Comparison of ENCODE assay signal across 1 cellular context in the genomic region with DNA sequence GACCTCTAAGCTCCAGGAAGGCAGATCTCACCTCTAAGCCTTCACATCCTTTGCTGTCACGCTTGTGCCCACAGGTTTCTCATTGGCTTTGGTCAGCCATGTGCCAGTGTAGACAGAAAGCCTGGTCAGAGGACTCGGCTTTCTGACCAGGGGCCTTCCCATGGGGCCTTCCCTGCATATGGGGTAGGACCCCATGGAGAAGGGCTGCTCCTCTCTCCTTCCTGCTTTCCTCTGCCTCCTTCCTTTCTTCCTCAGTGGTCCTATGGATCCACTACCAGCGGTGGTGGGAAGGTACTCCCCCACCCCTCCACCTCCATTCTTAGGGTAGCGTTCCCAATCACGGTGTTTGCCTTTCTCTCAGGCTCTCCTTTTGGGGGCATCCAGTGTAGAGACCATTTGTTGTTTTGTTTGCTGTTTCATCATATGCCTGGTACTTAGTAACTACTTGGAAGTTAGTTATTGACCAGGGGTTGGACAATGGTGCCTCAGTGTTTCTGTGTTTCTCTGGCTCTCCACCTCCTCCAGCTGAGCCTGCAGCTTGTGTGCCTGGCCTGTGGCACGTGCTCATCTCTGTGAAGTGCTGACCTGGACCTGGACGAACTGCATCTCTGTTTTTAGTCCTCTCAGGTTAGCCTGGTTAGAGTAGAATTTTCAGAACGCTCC.
TF ChIP-seq lines count a peak whose summit lies in the region.

No MANE protein-coding gene starts in this region.

TF ChIP-seq in HepG2, 621 proteins besides CTCF, POLR2A, EP300 and RAD21 (continued from another document and continues in another):
- TF ChIP-seq, protein P1, sequence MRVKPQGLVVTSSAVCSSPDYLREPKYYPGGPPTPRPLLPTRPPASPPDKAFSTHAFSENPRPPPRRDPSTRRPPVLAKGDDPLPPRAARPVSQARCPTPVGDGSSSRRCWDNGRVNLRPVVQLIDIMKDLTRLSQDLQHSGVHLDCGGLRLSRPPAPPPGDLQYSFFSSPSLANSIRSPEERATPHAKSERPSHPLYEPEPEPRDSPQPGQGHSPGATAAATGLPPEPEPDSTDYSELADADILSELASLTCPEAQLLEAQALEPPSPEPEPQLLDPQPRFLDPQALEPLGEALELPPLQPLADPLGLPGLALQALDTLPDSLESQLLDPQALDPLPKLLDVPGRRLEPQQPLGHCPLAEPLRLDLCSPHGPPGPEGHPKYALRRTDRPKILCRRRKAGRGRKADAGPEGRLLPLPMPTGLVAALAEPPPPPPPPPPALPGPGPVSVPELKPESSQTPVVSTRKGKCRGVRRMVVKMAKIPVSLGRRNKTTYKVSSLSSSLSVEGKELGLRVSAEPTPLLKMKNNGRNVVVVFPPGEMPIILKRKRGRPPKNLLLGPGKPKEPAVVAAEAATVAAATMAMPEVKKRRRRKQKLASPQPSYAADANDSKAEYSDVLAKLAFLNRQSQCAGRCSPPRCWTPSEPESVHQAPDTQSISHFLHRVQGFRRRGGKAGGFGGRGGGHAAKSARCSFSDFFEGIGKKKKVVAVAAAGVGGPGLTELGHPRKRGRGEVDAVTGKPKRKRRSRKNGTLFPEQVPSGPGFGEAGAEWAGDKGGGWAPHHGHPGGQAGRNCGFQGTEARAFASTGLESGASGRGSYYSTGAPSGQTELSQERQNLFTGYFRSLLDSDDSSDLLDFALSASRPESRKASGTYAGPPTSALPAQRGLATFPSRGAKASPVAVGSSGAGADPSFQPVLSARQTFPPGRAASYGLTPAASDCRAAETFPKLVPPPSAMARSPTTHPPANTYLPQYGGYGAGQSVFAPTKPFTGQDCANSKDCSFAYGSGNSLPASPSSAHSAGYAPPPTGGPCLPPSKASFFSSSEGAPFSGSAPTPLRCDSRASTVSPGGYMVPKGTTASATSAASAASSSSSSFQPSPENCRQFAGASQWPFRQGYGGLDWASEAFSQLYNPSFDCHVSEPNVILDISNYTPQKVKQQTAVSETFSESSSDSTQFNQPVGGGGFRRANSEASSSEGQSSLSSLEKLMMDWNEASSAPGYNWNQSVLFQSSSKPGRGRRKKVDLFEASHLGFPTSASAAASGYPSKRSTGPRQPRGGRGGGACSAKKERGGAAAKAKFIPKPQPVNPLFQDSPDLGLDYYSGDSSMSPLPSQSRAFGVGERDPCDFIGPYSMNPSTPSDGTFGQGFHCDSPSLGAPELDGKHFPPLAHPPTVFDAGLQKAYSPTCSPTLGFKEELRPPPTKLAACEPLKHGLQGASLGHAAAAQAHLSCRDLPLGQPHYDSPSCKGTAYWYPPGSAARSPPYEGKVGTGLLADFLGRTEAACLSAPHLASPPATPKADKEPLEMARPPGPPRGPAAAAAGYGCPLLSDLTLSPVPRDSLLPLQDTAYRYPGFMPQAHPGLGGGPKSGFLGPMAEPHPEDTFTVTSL (CRISPR knock-in tag; IDR thresholded peaks at IDR 0.05; ENCODE audit: borderline replicate concordance) = peak; percentile 72
- 0 out of 2 replicates have a peak, but pooled peaks have one; percentile 24 for TF ChIP-seq IRF2 (CRISPR knock-in tag; IDR thresholded peaks at IDR 0.05)
- TF ChIP-seq RARA (CRISPR knock-in tag; IDR thresholded peaks at IDR 0.05) = peak; percentile 39; the same call in 1 of the 2 replicates
- TF ChIP-seq SOX5 (CRISPR knock-in tag; IDR thresholded peaks at IDR 0.05; ENCODE audit: borderline replicate concordance) = peak; percentile 80; the same call in 1 of the 2 replicates
- no peak for TF ChIP-seq GABPB1 (CRISPR knock-in tag; IDR thresholded peaks at IDR 0.05)
- no peak for TF ChIP-seq PAWR (CRISPR knock-in tag; IDR thresholded peaks at IDR 0.05; ENCODE audit: borderline replicate concordance)
- TF ChIP-seq, protein P2, sequence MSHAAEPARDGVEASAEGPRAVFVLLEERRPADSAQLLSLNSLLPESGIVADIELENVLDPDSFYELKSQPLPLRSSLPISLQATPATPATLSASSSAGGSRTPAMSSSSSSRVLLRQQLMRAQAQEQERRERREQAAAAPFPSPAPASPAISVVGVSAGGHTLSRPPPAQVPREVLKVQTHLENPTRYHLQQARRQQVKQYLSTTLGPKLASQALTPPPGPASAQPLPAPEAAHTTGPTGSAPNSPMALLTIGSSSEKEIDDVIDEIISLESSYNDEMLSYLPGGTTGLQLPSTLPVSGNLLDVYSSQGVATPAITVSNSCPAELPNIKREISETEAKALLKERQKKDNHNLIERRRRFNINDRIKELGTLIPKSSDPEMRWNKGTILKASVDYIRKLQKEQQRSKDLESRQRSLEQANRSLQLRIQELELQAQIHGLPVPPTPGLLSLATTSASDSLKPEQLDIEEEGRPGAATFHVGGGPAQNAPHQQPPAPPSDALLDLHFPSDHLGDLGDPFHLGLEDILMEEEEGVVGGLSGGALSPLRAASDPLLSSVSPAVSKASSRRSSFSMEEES (CRISPR knock-in tag; IDR thresholded peaks at IDR 0.05) = peak; percentile 68; the same call in 1 of the 2 replicates
- TF ChIP-seq ZIK1 (CRISPR knock-in tag; IDR thresholded peaks at IDR 0.05; ENCODE audit: borderline replicate concordance, low read depth) = no peak
- no peak for TF ChIP-seq RFXANK (CRISPR knock-in tag; IDR thresholded peaks at IDR 0.05)
- no peak for TF ChIP-seq ZNF138 (CRISPR knock-in tag; IDR thresholded peaks at IDR 0.05; ENCODE audit: low read depth)
- TF ChIP-seq MEIS1 (CRISPR knock-in tag; IDR thresholded peaks at IDR 0.05; ENCODE audit: borderline replicate concordance) = 0 out of 2 replicates have a peak, but pooled peaks have one; percentile 36
- TF ChIP-seq, protein P3, sequence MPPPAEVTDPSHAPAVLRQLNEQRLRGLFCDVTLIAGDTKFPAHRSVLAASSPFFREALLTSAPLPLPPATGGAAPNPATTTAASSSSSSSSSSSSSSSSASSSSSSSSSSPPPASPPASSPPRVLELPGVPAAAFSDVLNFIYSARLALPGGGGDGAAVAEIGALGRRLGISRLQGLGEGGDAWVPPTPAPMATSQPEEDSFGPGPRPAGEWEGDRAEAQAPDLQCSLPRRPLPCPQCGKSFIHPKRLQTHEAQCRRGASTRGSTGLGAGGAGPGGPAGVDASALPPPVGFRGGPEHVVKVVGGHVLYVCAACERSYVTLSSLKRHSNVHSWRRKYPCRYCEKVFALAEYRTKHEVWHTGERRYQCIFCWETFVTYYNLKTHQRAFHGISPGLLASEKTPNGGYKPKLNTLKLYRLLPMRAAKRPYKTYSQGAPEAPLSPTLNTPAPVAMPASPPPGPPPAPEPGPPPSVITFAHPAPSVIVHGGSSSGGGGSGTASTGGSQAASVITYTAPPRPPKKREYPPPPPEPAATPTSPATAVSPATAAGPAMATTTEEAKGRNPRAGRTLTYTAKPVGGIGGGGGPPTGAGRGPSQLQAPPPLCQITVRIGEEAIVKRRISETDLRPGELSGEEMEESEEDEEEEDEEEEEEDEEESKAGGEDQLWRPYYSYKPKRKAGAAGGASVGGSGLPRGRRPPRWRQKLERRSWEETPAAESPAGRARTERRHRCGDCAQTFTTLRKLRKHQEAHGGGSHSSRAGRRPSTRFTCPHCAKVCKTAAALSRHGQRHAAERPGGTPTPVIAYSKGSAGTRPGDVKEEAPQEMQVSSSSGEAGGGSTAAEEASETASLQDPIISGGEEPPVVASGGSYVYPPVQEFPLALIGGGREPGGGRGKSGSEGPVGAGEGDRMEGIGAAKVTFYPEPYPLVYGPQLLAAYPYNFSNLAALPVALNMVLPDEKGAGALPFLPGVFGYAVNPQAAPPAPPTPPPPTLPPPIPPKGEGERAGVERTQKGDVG (CRISPR knock-in tag; IDR thresholded peaks at IDR 0.05; ENCODE audit: borderline replicate concordance) = peak; percentile 77; the same call in 1 of the 2 replicates
- TF ChIP-seq ARNTL (CRISPR knock-in tag; IDR thresholded peaks at IDR 0.05) = peak; percentile 69
- peak; percentile 77 for TF ChIP-seq SALL1 (CRISPR knock-in tag; IDR thresholded peaks at IDR 0.05)
- no peak for TF ChIP-seq ELF1 (CRISPR knock-in tag; IDR thresholded peaks at IDR 0.05)
- TF ChIP-seq, protein P4, sequence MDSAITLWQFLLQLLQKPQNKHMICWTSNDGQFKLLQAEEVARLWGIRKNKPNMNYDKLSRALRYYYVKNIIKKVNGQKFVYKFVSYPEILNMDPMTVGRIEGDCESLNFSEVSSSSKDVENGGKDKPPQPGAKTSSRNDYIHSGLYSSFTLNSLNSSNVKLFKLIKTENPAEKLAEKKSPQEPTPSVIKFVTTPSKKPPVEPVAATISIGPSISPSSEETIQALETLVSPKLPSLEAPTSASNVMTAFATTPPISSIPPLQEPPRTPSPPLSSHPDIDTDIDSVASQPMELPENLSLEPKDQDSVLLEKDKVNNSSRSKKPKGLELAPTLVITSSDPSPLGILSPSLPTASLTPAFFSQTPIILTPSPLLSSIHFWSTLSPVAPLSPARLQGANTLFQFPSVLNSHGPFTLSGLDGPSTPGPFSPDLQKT (CRISPR knock-in tag; IDR thresholded peaks at IDR 0.05; ENCODE audit: borderline replicate concordance) = no peak
- peak; percentile 25; the same call in 1 of the 2 replicates for TF ChIP-seq BCL6 (CRISPR knock-in tag; IDR thresholded peaks at IDR 0.05)
- 0 out of 2 replicates have a peak, but pooled peaks have one; percentile 21 for TF ChIP-seq ZNF205 (CRISPR knock-in tag; IDR thresholded peaks at IDR 0.05)
- no peak for TF ChIP-seq ZNF546 (CRISPR knock-in tag; conservative IDR thresholded peaks at IDR 0.05)
- TF ChIP-seq, protein P5, sequence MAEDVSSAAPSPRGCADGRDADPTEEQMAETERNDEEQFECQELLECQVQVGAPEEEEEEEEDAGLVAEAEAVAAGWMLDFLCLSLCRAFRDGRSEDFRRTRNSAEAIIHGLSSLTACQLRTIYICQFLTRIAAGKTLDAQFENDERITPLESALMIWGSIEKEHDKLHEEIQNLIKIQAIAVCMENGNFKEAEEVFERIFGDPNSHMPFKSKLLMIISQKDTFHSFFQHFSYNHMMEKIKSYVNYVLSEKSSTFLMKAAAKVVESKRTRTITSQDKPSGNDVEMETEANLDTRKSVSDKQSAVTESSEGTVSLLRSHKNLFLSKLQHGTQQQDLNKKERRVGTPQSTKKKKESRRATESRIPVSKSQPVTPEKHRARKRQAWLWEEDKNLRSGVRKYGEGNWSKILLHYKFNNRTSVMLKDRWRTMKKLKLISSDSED (CRISPR knock-in tag; IDR thresholded peaks at IDR 0.05) = no peak
- TF ChIP-seq YY1 (IDR thresholded peaks at IDR 0.05; ENCODE audit: insufficient read depth, insufficient replicate concordance, low read depth, low read length) = no peak
- TF ChIP-seq, protein P6, sequence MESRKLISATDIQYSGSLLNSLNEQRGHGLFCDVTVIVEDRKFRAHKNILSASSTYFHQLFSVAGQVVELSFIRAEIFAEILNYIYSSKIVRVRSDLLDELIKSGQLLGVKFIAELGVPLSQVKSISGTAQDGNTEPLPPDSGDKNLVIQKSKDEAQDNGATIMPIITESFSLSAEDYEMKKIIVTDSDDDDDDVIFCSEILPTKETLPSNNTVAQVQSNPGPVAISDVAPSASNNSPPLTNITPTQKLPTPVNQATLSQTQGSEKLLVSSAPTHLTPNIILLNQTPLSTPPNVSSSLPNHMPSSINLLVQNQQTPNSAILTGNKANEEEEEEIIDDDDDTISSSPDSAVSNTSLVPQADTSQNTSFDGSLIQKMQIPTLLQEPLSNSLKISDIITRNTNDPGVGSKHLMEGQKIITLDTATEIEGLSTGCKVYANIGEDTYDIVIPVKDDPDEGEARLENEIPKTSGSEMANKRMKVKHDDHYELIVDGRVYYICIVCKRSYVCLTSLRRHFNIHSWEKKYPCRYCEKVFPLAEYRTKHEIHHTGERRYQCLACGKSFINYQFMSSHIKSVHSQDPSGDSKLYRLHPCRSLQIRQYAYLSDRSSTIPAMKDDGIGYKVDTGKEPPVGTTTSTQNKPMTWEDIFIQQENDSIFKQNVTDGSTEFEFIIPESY (CRISPR knock-in tag; IDR thresholded peaks at IDR 0.05) = peak; percentile 33; the same call in 1 of the 2 replicates
- TF ChIP-seq CENPX (CRISPR knock-in tag; IDR thresholded peaks at IDR 0.05) = no peak
- peak; percentile 94 for TF ChIP-seq ZMYM4 (CRISPR knock-in tag; IDR thresholded peaks at IDR 0.05)
- TF ChIP-seq, protein P7, sequence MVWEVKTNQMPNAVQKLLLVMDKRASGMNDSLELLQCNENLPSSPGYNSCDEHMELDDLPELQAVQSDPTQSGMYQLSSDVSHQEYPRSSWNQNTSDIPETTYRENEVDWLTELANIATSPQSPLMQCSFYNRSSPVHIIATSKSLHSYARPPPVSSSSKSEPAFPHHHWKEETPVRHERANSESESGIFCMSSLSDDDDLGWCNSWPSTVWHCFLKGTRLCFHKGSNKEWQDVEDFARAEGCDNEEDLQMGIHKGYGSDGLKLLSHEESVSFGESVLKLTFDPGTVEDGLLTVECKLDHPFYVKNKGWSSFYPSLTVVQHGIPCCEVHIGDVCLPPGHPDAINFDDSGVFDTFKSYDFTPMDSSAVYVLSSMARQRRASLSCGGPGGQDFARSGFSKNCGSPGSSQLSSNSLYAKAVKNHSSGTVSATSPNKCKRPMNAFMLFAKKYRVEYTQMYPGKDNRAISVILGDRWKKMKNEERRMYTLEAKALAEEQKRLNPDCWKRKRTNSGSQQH (CRISPR knock-in tag; IDR thresholded peaks at IDR 0.05; ENCODE audit: low read depth) = no peak
- no peak for TF ChIP-seq ZNF251 (CRISPR knock-in tag; IDR thresholded peaks at IDR 0.05)
- TF ChIP-seq, protein P8, sequence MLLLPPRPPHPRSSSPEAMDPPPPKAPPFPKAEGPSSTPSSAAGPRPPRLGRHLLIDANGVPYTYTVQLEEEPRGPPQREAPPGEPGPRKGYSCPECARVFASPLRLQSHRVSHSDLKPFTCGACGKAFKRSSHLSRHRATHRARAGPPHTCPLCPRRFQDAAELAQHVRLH (CRISPR knock-in tag; IDR thresholded peaks at IDR 0.05; ENCODE audit: borderline replicate concordance, low read depth) = no peak
- no peak for TF ChIP-seq ZNF772 (CRISPR knock-in tag; IDR thresholded peaks at IDR 0.05)
- TF ChIP-seq ISL2 (CRISPR knock-in tag; IDR thresholded peaks at IDR 0.05) = 0 out of 2 replicates have a peak, but pooled peaks have one; percentile 15
- TF ChIP-seq CBX1 (IDR thresholded peaks at IDR 0.05; ENCODE audit: low read depth) = peak; percentile 43
- TF ChIP-seq, protein P9, sequence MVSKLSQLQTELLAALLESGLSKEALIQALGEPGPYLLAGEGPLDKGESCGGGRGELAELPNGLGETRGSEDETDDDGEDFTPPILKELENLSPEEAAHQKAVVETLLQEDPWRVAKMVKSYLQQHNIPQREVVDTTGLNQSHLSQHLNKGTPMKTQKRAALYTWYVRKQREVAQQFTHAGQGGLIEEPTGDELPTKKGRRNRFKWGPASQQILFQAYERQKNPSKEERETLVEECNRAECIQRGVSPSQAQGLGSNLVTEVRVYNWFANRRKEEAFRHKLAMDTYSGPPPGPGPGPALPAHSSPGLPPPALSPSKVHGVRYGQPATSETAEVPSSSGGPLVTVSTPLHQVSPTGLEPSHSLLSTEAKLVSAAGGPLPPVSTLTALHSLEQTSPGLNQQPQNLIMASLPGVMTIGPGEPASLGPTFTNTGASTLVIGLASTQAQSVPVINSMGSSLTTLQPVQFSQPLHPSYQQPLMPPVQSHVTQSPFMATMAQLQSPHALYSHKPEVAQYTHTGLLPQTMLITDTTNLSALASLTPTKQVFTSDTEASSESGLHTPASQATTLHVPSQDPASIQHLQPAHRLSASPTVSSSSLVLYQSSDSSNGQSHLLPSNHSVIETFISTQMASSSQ (IDR thresholded peaks at IDR 0.05; ENCODE audit: low read depth) = peak; percentile 82
- TF ChIP-seq, protein P9 (CRISPR knock-in tag; IDR thresholded peaks at IDR 0.05; ENCODE audit: borderline replicate concordance) = peak; percentile 88
